20 cellular contexts compared by ENCODE assay signal in genomic region chr6:105781905-105782304, GRCh38.
A peak's percentile ranks its signal among the peaks of the same experiment; 100 is the strongest.
DNase-seq lines count a peak whose midpoint lies in the region; ATAC-seq lines count a peak whose summit lies in the region.
"Had no signal": no experiment of that assay in that cellular context is flagged by ENCODE, and none has a peak within 500 bp of the region (broad histone marks: within the 10 kb centered on the region; RNA-seq: fewer than 3 reads in every experiment).

No MANE protein-coding gene starts in this region.

- H3K27ac ChIP-seq in naive thymus-derived CD4-positive, alpha-beta T cell (ENCODE audit: low read depth, low read length), result peak overlapping the region; percentile 52
- H3K27ac ChIP-seq: BLaER1, brain microvascular endothelial cell, esophagus muscularis mucosa, thoracic aorta had no signal

- CTCF ChIA-PET in activated CD4-positive, alpha-beta T cell treated with anti-CD3 and anti-CD28 coated beads, Interleukin-2, amount 10 ng/mL, durations not matched to agents 7 days and 5 days (lab: Charles Lee), result interaction anchor here (1.3 to 1.4 kb wide), 3 partner anchors 9 to 22 kb away, joined by 3 read pairs; no protein-coding TSS in a partner anchor
- CTCF ChIA-PET in naive thymus-derived CD4-positive, alpha-beta T cell (lab: Charles Lee), result no interaction called here

- intact Hi-C loops in naive thymus-derived CD4-positive, alpha-beta T cell (cut with micrococcal nuclease), result loop anchor here (2.0 kb wide), 2 partner anchors 211 to 317 kb away; no protein-coding TSS in a partner anchor

- no peaks in the 10 kb centered on the region for H3K9me3 ChIP-seq in naive thymus-derived CD4-positive, alpha-beta T cell (ENCODE audit: control insufficient read depth in 2 of 3, low read length in 3 of 3)
- H3K9me3 ChIP-seq: esophagus muscularis mucosa, SK-N-SH, thoracic aorta had no signal

- DNase-seq in activated CD4-positive, alpha-beta T cell treated with anti-CD3 and anti-CD28 coated beads, Interleukin-2, amount 10 ng/mL, durations not matched to agents 7 days and 5 days, result peak; percentile 22
- no peak for DNase-seq in activated CD4-positive, alpha-beta T cell treated with anti-CD3 and anti-CD28 coated beads, Interleukin-2, amount 50 U/mL, for 1 hour
- peak; percentile 84 for DNase-seq in Jurkat, Clone E6-1 (ENCODE audit: low read depth, low spot score)
- DNase-seq in naive thymus-derived CD4-positive, alpha-beta T cell, result peak in 7 of 9 donors; percentile 39 to 77 (median 63)
- DNase-seq in GM19240 (ENCODE audit: insufficient read length, low spot score) (no peak), activated gamma-delta T cell treated with Interleukin-2 at 50 U/mL for 16 hours (no peak)
- DNase-seq: brain microvascular endothelial cell, glutamatergic neuron, HFFc6, NCI-H1417 treated with DMSO at 0.1 percent for 48 hours, NCI-H2171 treated with DMSO at 0.1 percent for 48 hours, NCI-H774, SK-N-SH had no signal

- H3K4me1 ChIP-seq in naive thymus-derived CD4-positive, alpha-beta T cell (ENCODE audit: control insufficient read depth in 2 of 2, insufficient read depth in 2 of 2, low read length in 2 of 2), result peaks cover 12 to 26% of the 10 kb centered on the region in 2 donors

- no peaks in the 10 kb centered on the region for H3K27me3 Mint-ChIP-seq in activated CD4-positive, alpha-beta T cell treated with anti-CD3 and anti-CD28 coated beads, Interleukin-2, amount 10 ng/mL, durations not matched to agents 7 days and 5 days
- peaks cover 3% of the 10 kb centered on the region for H3K27me3 Mint-ChIP-seq in activated T-helper 17 cell treated with anti-CD3 and anti-CD28 coated beads, Interleukin-2, amount 50 U/mL, for 72 hours
- H3K27me3 Mint-ChIP-seq in naive thymus-derived CD4-positive, alpha-beta T cell, result no peaks in the 10 kb centered on the region
- H3K27me3 Mint-ChIP-seq: dendritic cell treated with granulocyte-macrophage colony-stimulating factor and Interleukin-4, amounts not matched to agents 40 ng/mL and 50 ng/mL, for 4 days had no signal

- no peaks in the 10 kb centered on the region for H3K27me3 ChIP-seq in naive thymus-derived CD4-positive, alpha-beta T cell (ENCODE audit: control insufficient read depth in 2 of 2, insufficient read depth in 2 of 2, low read length in 2 of 2)
- H3K27me3 ChIP-seq: BLaER1, brain microvascular endothelial cell, esophagus muscularis mucosa had no signal

- POLR2A ChIA-PET in activated CD4-positive, alpha-beta T cell treated with anti-CD3 and anti-CD28 coated beads, Interleukin-2, amount 10 ng/mL, durations not matched to agents 7 days and 5 days (lab: Charles Lee), result no interaction called here
- POLR2A ChIA-PET in naive thymus-derived CD4-positive, alpha-beta T cell (lab: Charles Lee), result interaction anchor here (0.7 to 1.1 kb wide), 3 partner anchors 9 to 211 kb away, joined by 3 read pairs; no protein-coding TSS in a partner anchor

- ATAC-seq in activated T-helper 17 cell treated with anti-CD3 and anti-CD28 coated beads, Interleukin-2, amount 50 U/mL, for 72 hours (replicated peaks), result peak; percentile 82
- peak; percentile 85 for ATAC-seq in naive thymus-derived CD4-positive, alpha-beta T cell
- no peak for ATAC-seq in HG03521 (IDR thresholded peaks at IDR 0.05; ENCODE audit: unreplicated experiment)
- ATAC-seq: left lobe of liver had no signal

- H3K9me3 Mint-ChIP-seq in activated CD4-positive, alpha-beta T cell treated with anti-CD3 and anti-CD28 coated beads, Interleukin-2, amount 10 ng/mL, durations not matched to agents 7 days and 5 days, result peaks cover 27% of the 10 kb centered on the region
- peaks cover 6% of the 10 kb centered on the region for H3K9me3 Mint-ChIP-seq in activated T-helper 17 cell treated with anti-CD3 and anti-CD28 coated beads, Interleukin-2, amount 50 U/mL, for 72 hours
- peaks cover 0 to 25% (median 4%) of the 10 kb centered on the region in 11 donors for H3K9me3 Mint-ChIP-seq in naive thymus-derived CD4-positive, alpha-beta T cell
- H3K9me3 Mint-ChIP-seq: dendritic cell treated with granulocyte-macrophage colony-stimulating factor and Interleukin-4, amounts not matched to agents 40 ng/mL and 50 ng/mL, for 4 days; HFFc6 had no signal

- peaks cover 29% of the 10 kb centered on the region for H3K36me3 Mint-ChIP-seq in activated CD4-positive, alpha-beta T cell treated with anti-CD3 and anti-CD28 coated beads, Interleukin-2, amount 10 ng/mL, durations not matched to agents 7 days and 5 days (ENCODE audit: low read depth)
- no peaks in the 10 kb centered on the region for H3K36me3 Mint-ChIP-seq in activated T-helper 17 cell treated with anti-CD3 and anti-CD28 coated beads, Interleukin-2, amount 50 U/mL, for 72 hours (ENCODE audit: low read depth)
- H3K36me3 Mint-ChIP-seq in naive thymus-derived CD4-positive, alpha-beta T cell, result peaks cover 0 to 56% (median 0%) of the 10 kb centered on the region in 5 donors

- peak overlapping the region; percentile 13; the same call in 1 of the 2 replicates for H3K4me3 ChIP-seq in Jurkat, Clone E6-1 (ENCODE audit: low read length)
- H3K4me3 ChIP-seq in naive thymus-derived CD4-positive, alpha-beta T cell (ENCODE audit: low read length), result peak overlapping the region; percentile 10
- H3K4me3 ChIP-seq: BLaER1, esophagus muscularis mucosa, thoracic aorta had no signal

- H3K27ac Mint-ChIP-seq in activated CD4-positive, alpha-beta T cell treated with anti-CD3 and anti-CD28 coated beads, Interleukin-2, amount 10 ng/mL, durations not matched to agents 7 days and 5 days, result peak overlapping the region; percentile 88
- peak overlapping the region; percentile 34 for H3K27ac Mint-ChIP-seq in activated T-helper 17 cell treated with anti-CD3 and anti-CD28 coated beads, Interleukin-2, amount 50 U/mL, for 72 hours
- H3K27ac Mint-ChIP-seq in naive thymus-derived CD4-positive, alpha-beta T cell, result peak overlapping the region; percentile 57 to 92 (median 71)
- H3K27ac Mint-ChIP-seq: dendritic cell treated with granulocyte-macrophage colony-stimulating factor and Interleukin-4, amounts not matched to agents 40 ng/mL and 50 ng/mL, for 4 days; HFFc6 had no signal

- no peaks in the 10 kb centered on the region for H3K36me3 ChIP-seq in naive thymus-derived CD4-positive, alpha-beta T cell (ENCODE audit: control insufficient read depth in 2 of 3, insufficient read depth in 3 of 3, low read length in 3 of 3)
- H3K36me3 ChIP-seq: BLaER1, brain microvascular endothelial cell, esophagus muscularis mucosa, thoracic aorta had no signal

- H3K4me1 Mint-ChIP-seq in activated CD4-positive, alpha-beta T cell treated with anti-CD3 and anti-CD28 coated beads, Interleukin-2, amount 10 ng/mL, durations not matched to agents 7 days and 5 days, result peaks cover 71% of the 10 kb centered on the region
- H3K4me1 Mint-ChIP-seq in activated T-helper 17 cell treated with anti-CD3 and anti-CD28 coated beads, Interleukin-2, amount 50 U/mL, for 72 hours, result peaks cover 22% of the 10 kb centered on the region
- H3K4me1 Mint-ChIP-seq in naive thymus-derived CD4-positive, alpha-beta T cell, result peaks cover 31 to 80% (median 70%) of the 10 kb centered on the region in 7 donors

- peak overlapping the region; percentile 31 for H3K4me3 Mint-ChIP-seq in activated CD4-positive, alpha-beta T cell treated with anti-CD3 and anti-CD28 coated beads, Interleukin-2, amount 10 ng/mL, durations not matched to agents 7 days and 5 days
- peak overlapping the region; percentile 56 for H3K4me3 Mint-ChIP-seq in activated T-helper 17 cell treated with anti-CD3 and anti-CD28 coated beads, Interleukin-2, amount 50 U/mL, for 72 hours
- H3K4me3 Mint-ChIP-seq in naive thymus-derived CD4-positive, alpha-beta T cell, result peak overlapping the region; percentile 16 to 82 (median 71)
- H3K4me3 Mint-ChIP-seq: dendritic cell treated with granulocyte-macrophage colony-stimulating factor and Interleukin-4, amounts not matched to agents 40 ng/mL and 50 ng/mL, for 4 days; HFFc6 had no signal

Comparison
In these comparisons a context has a peak if more than half of its experiments do, and no peak if none do; other contexts are left out.
1. DNase-seq: peak in activated CD4-positive, alpha-beta T cell treated with anti-CD3 and anti-CD28 coated beads, Interleukin-2, amount 10 ng/mL, durations not matched to agents 7 days and 5 days (single experiment), Jurkat, Clone E6-1 (single experiment) and naive thymus-derived CD4-positive, alpha-beta T cell (7 of 9); none in activated CD4-positive, alpha-beta T cell treated with anti-CD3 and anti-CD28 coated beads, Interleukin-2, amount 50 U/mL, for 1 hour (single experiment), GM19240 (single experiment) and activated gamma-delta T cell treated with Interleukin-2 at 50 U/mL for 16 hours (single experiment).
2. H3K27ac Mint-ChIP-seq: peak in every context shown above with its lines; median percentile 88 in activated CD4-positive, alpha-beta T cell treated with anti-CD3 and anti-CD28 coated beads, Interleukin-2, amount 10 ng/mL, durations not matched to agents 7 days and 5 days; 71 in naive thymus-derived CD4-positive, alpha-beta T cell; 34 in activated T-helper 17 cell treated with anti-CD3 and anti-CD28 coated beads, Interleukin-2, amount 50 U/mL, for 72 hours.
3. Peak in every context shown above with its lines, with median percentiles within 50 percentile points of each other: H3K4me3 Mint-ChIP-seq.